ENCODE assay signal across 8 cellular contexts in genomic region chr1:150561830-150562367, GRCh38. TPM values are rescaled to one million over a fixed set of nuclear protein-coding genes. Genes with fewer than 3 reads are reported as not detected.
A peak's percentile ranks its signal among the peaks of the same experiment; 100 is the strongest.
DNase-seq lines count a peak whose midpoint lies in the region; ATAC-seq, FAIRE-seq and TF ChIP-seq lines count a peak whose summit lies in the region.

No MANE protein-coding gene starts in this region.

- TF ChIP-seq CTCF in GM10248 (IDR thresholded peaks at IDR 0.05; ENCODE audit: control extremely low read depth, extremely low read depth, low read depth, missing control alignments), result no peak

- ATAC-seq in HG02642 (IDR thresholded peaks at IDR 0.05; ENCODE audit: poor library complexity, unreplicated experiment), result peak; percentile 42

- POLR2A ChIA-PET in GM10248 (lab: Yijun Ruan, JAX), result interaction anchor here (0.6 to 12.7 kb wide), 6 partner anchors 10 to 413 kb away, joined by 3 to 305 read pairs (median 6); partner anchors contain the start of genes CERS2, ENSA, FALEC and MCL1

- peak; percentile 85 for DNase-seq in GM10248 (ENCODE audit: extremely low spot score)
- DNase-seq in NCI-H2171 (lab: John Stamatoyannopoulos, UW), result peak; percentile 12
- DNase-seq in activated CD4-positive, CD25-positive, alpha-beta regulatory T cell treated with anti-CD3 and anti-CD28 coated beads, Interleukin-2, amount 50 U/mL, for 16 hours (ENCODE audit: low read depth, low spot score), result peak; percentile 80
- peak; percentile 74 for DNase-seq in central memory CD4-positive, alpha-beta T cell
- DNase-seq in islet precursor cell, result peak; percentile 97
- peak; percentile 84 for DNase-seq in stimulated activated CD4-positive, alpha-beta T cell treated with anti-CD3 and anti-CD28 coated beads, Interleukin-12 subunit alpha, Interleukin-12 subunit beta, amount 100 ng/mL, for 4 hours
- no peak for DNase-seq in frontal cortex (ENCODE audit: low spot score in 2 of 2)

- no peak for FAIRE-seq in frontal cortex (lab: Jason Lieb, UNC)

- CTCF ChIA-PET in GM10248 (lab: Yijun Ruan, JAX), result interaction anchor here (1.2 to 9.4 kb wide), 15 partner anchors 10 to 435 kb away, joined by 3 to 151 read pairs (median 30); partner anchors contain the start of genes ADAMTSL4, CA14, ENSA and FALEC

RNA-seq across cellular contexts. Expression of gene ADAMTSL4, which starts 12.7 kb away (rescaled TPM):
- total RNA-seq in frontal cortex, result under 0.01 TPM

RNA-seq across cellular contexts. Expression of gene MCL1, which starts 17.5 kb away (rescaled TPM):
- 110 TPM for total RNA-seq in frontal cortex

RNA-seq across cellular contexts. Expression of gene FALEC, which starts 46.3 kb away (rescaled TPM):
- 0.41 TPM for total RNA-seq in frontal cortex

RNA-seq across cellular contexts. Expression of gene ECM1, which starts 54.0 kb away (rescaled TPM):
- 0.41 TPM for total RNA-seq in frontal cortex

Comparison
In these comparisons a context has a peak if more than half of its experiments do, and no peak if none do; other contexts are left out.
1. DNase-seq: peak in GM10248 (single experiment), NCI-H2171 (single experiment), activated CD4-positive, CD25-positive, alpha-beta regulatory T cell treated with anti-CD3 and anti-CD28 coated beads, Interleukin-2, amount 50 U/mL, for 16 hours (single experiment), central memory CD4-positive, alpha-beta T cell (single experiment), islet precursor cell (single experiment) and stimulated activated CD4-positive, alpha-beta T cell treated with anti-CD3 and anti-CD28 coated beads, Interleukin-12 subunit alpha, Interleukin-12 subunit beta, amount 100 ng/mL, for 4 hours (single experiment); none in frontal cortex (0 of 2).